Comparison of ENCODE assay signal across 9 cellular contexts in the genomic region with DNA sequence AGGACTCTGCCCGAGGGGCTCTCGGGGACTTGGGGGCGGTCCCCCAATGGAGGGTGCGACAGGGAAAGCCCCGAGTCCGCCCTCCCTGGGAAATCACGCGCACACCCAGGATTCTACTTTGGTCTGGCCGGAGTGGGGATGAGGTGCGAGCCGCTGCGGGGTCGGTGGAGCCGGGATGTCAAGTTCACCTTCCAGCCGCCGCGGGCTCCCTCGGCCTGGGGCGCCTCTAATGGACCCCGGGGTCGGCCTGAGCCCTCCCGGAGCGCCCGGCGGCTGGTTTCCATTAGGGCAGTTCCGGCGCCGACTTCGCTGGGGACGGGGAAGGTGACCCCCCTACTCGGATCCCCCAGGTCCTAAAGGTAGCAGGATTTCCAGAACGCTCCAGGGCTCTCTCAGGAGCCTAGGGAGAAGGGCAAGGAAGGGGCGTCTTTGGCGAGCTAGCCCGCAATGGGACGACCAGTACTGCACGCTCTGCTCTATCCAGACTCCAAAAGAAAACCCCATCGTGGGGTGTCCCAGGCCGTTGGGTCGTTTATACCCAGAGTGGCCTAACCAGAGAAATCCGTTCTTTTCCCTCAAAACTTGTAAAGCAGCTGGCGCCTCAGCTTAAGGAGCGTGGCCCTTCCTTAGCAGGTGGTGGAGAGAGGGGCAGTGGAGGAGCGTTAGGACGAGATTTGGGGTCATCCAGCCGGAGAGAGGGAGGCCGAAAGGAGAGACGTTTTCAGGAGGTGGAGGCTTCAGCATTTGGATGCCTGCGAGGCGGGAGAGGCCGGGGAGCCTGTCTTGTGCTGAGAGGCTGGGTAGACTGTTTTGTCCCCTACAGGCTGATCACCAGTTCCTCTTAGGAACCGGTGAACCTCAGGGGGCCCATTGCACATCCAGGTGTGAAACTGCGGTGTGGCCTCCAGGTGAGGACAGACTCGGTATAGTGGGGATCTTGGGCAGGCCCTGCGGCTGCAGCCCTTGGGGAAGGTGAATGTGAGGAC. TPM values are rescaled to one million over a fixed set of nuclear protein-coding genes. Genes with fewer than 3 reads are reported as not detected.
DNase-seq lines count a peak whose midpoint lies in the region; ATAC-seq, FAIRE-seq and TF ChIP-seq lines count a peak whose summit lies in the region.
"Had no signal": no experiment of that assay in that cellular context is flagged by ENCODE, and none has a peak within 500 bp of the region (broad histone marks: within the 10 kb centered on the region; RNA-seq: fewer than 3 reads in every experiment).

No MANE protein-coding gene starts in this region.

- no peaks in the 10 kb centered on the region for H4K20me1 ChIP-seq in K562 (replicated peaks; ENCODE audit: control insufficient read depth, insufficient read depth, low read length)

- WGBS in K562 (ENCODE audit: insufficient coverage, low coverage, missing lambda C conversion rate) = 68% methylated on average over 49 of the region's 55 CpGs

- no peak overlapping the region for H3K4me2 ChIP-seq in K562 (ENCODE audit: insufficient read depth, low read length)

- DNase-seq in DMS79 treated with DMSO at 0.1 percent for 48 hours (lab: John Stamatoyannopoulos, UW) (peak; percentile 38), DMS79 (lab: John Stamatoyannopoulos, UW) (no peak), K562 (ENCODE audit: extremely low read depth in 1 of 4, low spot score in 3 of 4) (no peak), kidney epithelial cell (ENCODE audit: low read depth) (no peak), putamen (ENCODE audit: low spot score) (no peak), HuH-7 (ENCODE audit: low spot score) (no peak)
- no peak for DNase-seq in stimulated activated naive CD8-positive, alpha-beta T cell treated with anti-CD3 and anti-CD28 coated beads, Interleukin-15, amount 100 ng/mL, for 72 hours
- DNase-seq: 8988T had no signal

- peak overlapping the region; percentile 37 to 78 for H3K4me3 Mint-ChIP-seq in stimulated activated naive CD8-positive, alpha-beta T cell treated with anti-CD3 and anti-CD28 coated beads, Interleukin-15, amount 100 ng/mL, for 72 hours

- H3K4me1 Mint-ChIP-seq in stimulated activated naive CD8-positive, alpha-beta T cell treated with anti-CD3 and anti-CD28 coated beads, Interleukin-15, amount 100 ng/mL, for 72 hours = peaks cover 60% of the 10 kb centered on the region

- no peaks in the 10 kb centered on the region for H3K9me3 Mint-ChIP-seq in stimulated activated naive CD8-positive, alpha-beta T cell treated with anti-CD3 and anti-CD28 coated beads, Interleukin-15, amount 100 ng/mL, for 72 hours

- CTCF ChIA-PET in K562 (lab: Yijun Ruan, JAX; ENCODE audit: low intra/inter-chr PET ratio) = no interaction called here

- intact Hi-C loops in K562 (cut with micrococcal nuclease) = loop anchor here (1.0 to 5.0 kb wide), 2 partner anchors 37 to 42 kb away; no protein-coding TSS in a partner anchor

- no peaks in the 10 kb centered on the region for H3K79me2 ChIP-seq in K562 (ENCODE audit: control insufficient read depth, insufficient read depth, low read length)

- TF ChIP-seq RAD21 in K562 (CRISPR knock-in tag; conservative IDR thresholded peaks at IDR 0.05 in 1 of 2, IDR thresholded peaks at IDR 0.05 in 1 of 2) = no peak

- H2AFZ ChIP-seq in K562 (ENCODE audit: low read depth, low read length) = peak overlapping the region; percentile 76

- ATAC-seq in K562 = no peak
- ATAC-seq in stimulated activated naive CD8-positive, alpha-beta T cell treated with anti-CD3 and anti-CD28 coated beads, Interleukin-15, amount 100 ng/mL, for 72 hours = peak; percentile 3
- no peak for ATAC-seq in HG03432 (IDR thresholded peaks at IDR 0.05; ENCODE audit: unreplicated experiment)

- no peaks in the 10 kb centered on the region for H3K9me1 ChIP-seq in K562 (ENCODE audit: control insufficient read depth, insufficient read depth, low read length)

- H3K27me3 ChIP-seq in K562 (ENCODE audit: control insufficient read depth in 2 of 2, insufficient read depth in 2 of 2, low read length in 2 of 2) = peaks cover 4 to 6% of the 10 kb centered on the region in 2 experiments; a peak in 1 of 5 replicates
- peaks cover 49% of the 10 kb centered on the region for H3K27me3 ChIP-seq in kidney epithelial cell (ENCODE audit: control insufficient read depth, insufficient read depth, low read length)

- H3K27ac Mint-ChIP-seq in stimulated activated naive CD8-positive, alpha-beta T cell treated with anti-CD3 and anti-CD28 coated beads, Interleukin-15, amount 100 ng/mL, for 72 hours = peak overlapping the region in 1 of 2 donors; percentile 69

- H3K4me1 ChIP-seq in K562 (replicated peaks in 1 of 2; ENCODE audit: control insufficient read depth in 2 of 2, insufficient read depth in 2 of 2, low read length in 2 of 2) = peaks cover 11 to 29% of the 10 kb centered on the region in 2 experiments

- in situ Hi-C loops in K562 (cut with MboI) = no loop called here

- H3K27ac ChIP-seq in K562 (ENCODE audit: extremely low read depth, low read depth, low read length) = no peak overlapping the region

- POLR2A ChIA-PET in K562 (lab: Yijun Ruan, JAX) = interaction anchor here (0.6 kb wide), 1 partner anchor 36 kb away, joined by 3 read pairs; no protein-coding TSS in a partner anchor

- TF ChIP-seq CTCF in K562 (IDR thresholded peaks at IDR 0.05 in 2 of 3, conservative IDR thresholded peaks at IDR 0.05 in 1 of 3; ENCODE audit: insufficient read depth in 2 of 3, low read depth in 1 of 3, low read length in 3 of 3) = no peak
- no peak for TF ChIP-seq CTCF in kidney epithelial cell (IDR thresholded peaks at IDR 0.05; ENCODE audit: insufficient read depth, low read length, poor library complexity, severe bottlenecking)

- TF ChIP-seq EP300 in K562 (IDR thresholded peaks at IDR 0.05; ENCODE audit: low read length) = no peak

- no peak for FAIRE-seq in K562 (lab: Jason Lieb, UNC)

- H3K9me3 ChIP-seq in K562 (replicated peaks; ENCODE audit: control insufficient read depth, insufficient read depth, low read depth, low read length) = no peaks in the 10 kb centered on the region; the same call in 1 of the 2 replicates

- TF ChIP-seq POLR2A in K562 (conservative IDR thresholded peaks at IDR 0.05) = no peak

- no TSS peak for BruUV-seq in K562 (replicated peaks; lab: Mats Ljungman, UMichigan)

- H3K36me3 ChIP-seq in K562 (ENCODE audit: control insufficient read depth, insufficient read depth, low read length) (no peaks in the 10 kb centered on the region), kidney epithelial cell (ENCODE audit: control insufficient read depth, insufficient read depth, low read length) (no peaks in the 10 kb centered on the region)

- H3K27me3 Mint-ChIP-seq in stimulated activated naive CD8-positive, alpha-beta T cell treated with anti-CD3 and anti-CD28 coated beads, Interleukin-15, amount 100 ng/mL, for 72 hours = peaks cover 49% of the 10 kb centered on the region

- H3K9ac ChIP-seq in K562 (ENCODE audit: insufficient read depth in 1 of 2, low read depth in 2 of 2, low read length in 2 of 2) = peak overlapping the region in 1 of 2 experiments; percentile 22; a peak in 2 of 4 replicates

- H3K4me3 ChIP-seq in K562 (no peak overlapping the region), kidney epithelial cell (ENCODE audit: low read depth, low read length) (peak overlapping the region; percentile 52)

RNA-seq across cellular contexts. Expression of gene WDR86, which starts 0.9 kb away (rescaled TPM):
- total RNA-seq in K562 (2011; cell fraction: chromatin; rRNA removed; ENCODE audit: low replicate concordance) = 0.32 TPM in 1 of 2 replicates, not detected in the other
- total RNA-seq in K562 (2011; cell fraction: nucleolus; rRNA removed) = not detected in 2 replicates
- not detected in 2 replicates for total RNA-seq in K562 (2011; cell fraction: nucleoplasm; rRNA removed)
- total RNA-seq in K562 (2014; rRNA removed) = 0.08 TPM in 1 of 2 replicates, not detected in the other
- not detected in 2 replicates for total RNA-seq in K562 (2014; rRNA removed; fragmentation: Illumina TruSeq; extraction: Trizol)
- total RNA-seq in K562 (2015; rRNA removed; fragmentation: Illumina TruSeq; extraction: Trizol) = not detected in 2 replicates
- total RNA-seq in K562 (2021) = 0.09 TPM in 1 of 2 replicates, not detected in the other
- polyA plus RNA-seq in K562 (2011; rRNA removed) = not detected in 2 replicates
- 0.04 TPM in 1 of 2 replicates, not detected in the other for polyA plus RNA-seq in K562 (2011; cell fraction: cytosol; rRNA removed)
- polyA plus RNA-seq in K562 (2011; cell fraction: nucleus; rRNA removed) = 0.11 and 0.31 TPM in 2 replicates
- polyA plus RNA-seq in K562 (2012) = 0.21 and 0.39 TPM in 2 replicates
- polyA plus RNA-seq in K562 (2014; fragmentation: Illumina TruSeq; extraction: Trizol) = not detected in 2 replicates
- polyA plus RNA-seq in K562 (2014; fragmentation: Nextera tagmentation; extraction: Ambion mirVana) = not detected
- polyA plus RNA-seq in K562 (2014; rRNA removed) = 0.05 and 0.24 TPM in 2 replicates
- not detected in 2 replicates for polyA minus RNA-seq in K562 (2011; rRNA and poly(A)+ RNA removed)
- not detected in 2 replicates for polyA minus RNA-seq in K562 (2011; cell fraction: cytosol; rRNA and poly(A)+ RNA removed)
- polyA minus RNA-seq in K562 (2011; cell fraction: nucleus; rRNA and poly(A)+ RNA removed) = not detected in 2 replicates
- 19.6 and 22.7 TPM in 2 replicates for total RNA-seq in kidney epithelial cell

RNA-seq across cellular contexts. Expression of gene CRYGN, which starts 29.2 kb away (rescaled TPM):
- total RNA-seq in K562 (2011; cell fraction: chromatin; rRNA removed; ENCODE audit: low replicate concordance) = 0.19 and 0.23 TPM in 2 replicates
- total RNA-seq in K562 (2011; cell fraction: nucleolus; rRNA removed) = not detected in 2 replicates
- total RNA-seq in K562 (2011; cell fraction: nucleoplasm; rRNA removed) = not detected in 2 replicates
- not detected in 2 replicates for total RNA-seq in K562 (2014; rRNA removed)
- total RNA-seq in K562 (2014; rRNA removed; fragmentation: Illumina TruSeq; extraction: Trizol) = not detected in 2 replicates
- total RNA-seq in K562 (2015; rRNA removed; fragmentation: Illumina TruSeq; extraction: Trizol) = not detected in 2 replicates
- total RNA-seq in K562 (2021) = not detected in 2 replicates
- not detected in 2 replicates for polyA plus RNA-seq in K562 (2011; rRNA removed)
- polyA plus RNA-seq in K562 (2011; cell fraction: cytosol; rRNA removed) = not detected in 2 replicates
- 0.09 TPM in 1 of 2 replicates, not detected in the other for polyA plus RNA-seq in K562 (2011; cell fraction: nucleus; rRNA removed)
- polyA plus RNA-seq in K562 (2012) = not detected in 2 replicates
- polyA plus RNA-seq in K562 (2014; fragmentation: Illumina TruSeq; extraction: Trizol) = not detected in 2 replicates
- not detected for polyA plus RNA-seq in K562 (2014; fragmentation: Nextera tagmentation; extraction: Ambion mirVana)
- polyA plus RNA-seq in K562 (2014; rRNA removed) = not detected in 2 replicates
- polyA minus RNA-seq in K562 (2011; rRNA and poly(A)+ RNA removed) = not detected in 2 replicates
- not detected in 2 replicates for polyA minus RNA-seq in K562 (2011; cell fraction: cytosol; rRNA and poly(A)+ RNA removed)
- polyA minus RNA-seq in K562 (2011; cell fraction: nucleus; rRNA and poly(A)+ RNA removed) = not detected in 2 replicates
- 0.84 and 2.1 TPM in 2 replicates for total RNA-seq in kidney epithelial cell

Comparison
In these comparisons a context has a peak if more than half of its experiments do, and no peak if none do; other contexts are left out.
1. RNA of gene WDR86, which starts 0.9 kb away (total RNA-seq): 19.6 to 22.7 TPM in kidney epithelial cell; 0.08 to 0.32 TPM in K562; every median in the first group is over 10 times any median in the second.